In genomic region chr22:45358127-45358526, GRCh38 we compare ENCODE assay signal across 27 cellular contexts. TPM values are rescaled to one million over a fixed set of nuclear protein-coding genes. Genes with fewer than 3 reads are reported as not detected.
"Had no signal": no experiment of that assay in that cellular context is flagged by ENCODE, and none has a peak within 500 bp of the region (broad histone marks: within the 10 kb centered on the region; RNA-seq: fewer than 3 reads in every experiment).

No MANE protein-coding gene starts in this region.

- H3K27ac ChIP-seq: epithelial cell of prostate, esophagus muscularis mucosa, foreskin keratinocyte, hepatocyte, left ventricle myocardium inferior, parathyroid adenoma, prostate gland, right lobe of liver, skin epidermis, thoracic aorta, transverse colon had no signal

- H3K4me2 ChIP-seq: hepatocyte had no signal

- DNase-seq: central memory CD4-positive, alpha-beta T cell; effector memory CD8-positive, alpha-beta T cell; foreskin keratinocyte; kidney; left cardiac atrium; left ventricle myocardium inferior; naive thymus-derived CD4-positive, alpha-beta T cell; nephron progenitor cell; right lobe of liver; stimulated activated CD4-positive, alpha-beta T cell treated with anti-CD3 and anti-CD28 coated beads, Interleukin-2, amount 100 ng/mL, for 24 hours; stimulated activated CD4-positive, alpha-beta T cell treated with anti-CD3 and anti-CD28 coated beads, Interleukin-4, amount 100 ng/mL, for 4 hours; stimulated activated naive B cell treated with anti-CD40 and anti-IgM and Interleukin-4, amounts not matched to agents 10 μg/mL and 1 μg/mL and 100 μg/mL, for 72 hours; stimulated activated naive CD8-positive, alpha-beta T cell treated with anti-CD3 and anti-CD28 coated beads, Interleukin-15, amount 100 ng/mL, for 72 hours; substantia nigra; transverse colon had no signal

- H3K9me3 ChIP-seq: esophagus muscularis mucosa, left ventricle myocardium inferior, prostate gland, right lobe of liver, thoracic aorta, transverse colon had no signal

- H3K4me1 ChIP-seq: esophagus muscularis mucosa, foreskin keratinocyte, left ventricle myocardium inferior, parathyroid adenoma, prostate gland, right lobe of liver, transverse colon had no signal

- H3K27me3 ChIP-seq: esophagus muscularis mucosa, hepatocyte, right lobe of liver had no signal

- H3K4me3 ChIP-seq: esophagus muscularis mucosa, hepatocyte, left ventricle myocardium inferior, lung, prostate gland, right lobe of liver, skin epidermis, thoracic aorta, transverse colon had no signal

- H3K36me3 ChIP-seq: esophagus muscularis mucosa, left ventricle myocardium inferior, prostate gland, right lobe of liver, thoracic aorta, transverse colon had no signal

- H3K79me2 ChIP-seq: hepatocyte, parathyroid adenoma had no signal

- H3K9ac ChIP-seq: parathyroid adenoma had no signal

- ATAC-seq: effector memory CD8-positive, alpha-beta T cell; foreskin keratinocyte; naive thymus-derived CD4-positive, alpha-beta T cell; right lobe of liver; stimulated activated naive B cell treated with anti-CD40 and anti-IgM and Interleukin-4, amounts not matched to agents 10 μg/mL and 1 μg/mL and 100 μg/mL, for 72 hours; stimulated activated naive CD8-positive, alpha-beta T cell treated with anti-CD3 and anti-CD28 coated beads, Interleukin-15, amount 100 ng/mL, for 72 hours had no signal

- H2AFZ ChIP-seq: hepatocyte, parathyroid adenoma had no signal

RNA-seq across cellular contexts. Expression of gene SMC1B, which starts 55.3 kb away (rescaled TPM):
- total RNA-seq: chondrocyte, hepatocyte, kidney, left cardiac atrium, left ventricle myocardium inferior, lung, mesenteric fat pad, omental fat pad, renal cortical epithelial cell, right lobe of liver, thoracic aorta, transverse colon had no signal
- polyA plus RNA-seq: foreskin keratinocyte; naive thymus-derived CD4-positive, alpha-beta T cell had no signal

RNA-seq across cellular contexts. Expression of gene RIBC2, which starts 55.4 kb away (rescaled TPM):
- total RNA-seq: chondrocyte, esophagus muscularis mucosa, left ventricle myocardium inferior, mesenteric fat pad, transverse colon had no signal
- polyA plus RNA-seq: naive thymus-derived CD4-positive, alpha-beta T cell had no signal
